Comparison of ENCODE assay signal across 12 cellular contexts in the genomic region with DNA sequence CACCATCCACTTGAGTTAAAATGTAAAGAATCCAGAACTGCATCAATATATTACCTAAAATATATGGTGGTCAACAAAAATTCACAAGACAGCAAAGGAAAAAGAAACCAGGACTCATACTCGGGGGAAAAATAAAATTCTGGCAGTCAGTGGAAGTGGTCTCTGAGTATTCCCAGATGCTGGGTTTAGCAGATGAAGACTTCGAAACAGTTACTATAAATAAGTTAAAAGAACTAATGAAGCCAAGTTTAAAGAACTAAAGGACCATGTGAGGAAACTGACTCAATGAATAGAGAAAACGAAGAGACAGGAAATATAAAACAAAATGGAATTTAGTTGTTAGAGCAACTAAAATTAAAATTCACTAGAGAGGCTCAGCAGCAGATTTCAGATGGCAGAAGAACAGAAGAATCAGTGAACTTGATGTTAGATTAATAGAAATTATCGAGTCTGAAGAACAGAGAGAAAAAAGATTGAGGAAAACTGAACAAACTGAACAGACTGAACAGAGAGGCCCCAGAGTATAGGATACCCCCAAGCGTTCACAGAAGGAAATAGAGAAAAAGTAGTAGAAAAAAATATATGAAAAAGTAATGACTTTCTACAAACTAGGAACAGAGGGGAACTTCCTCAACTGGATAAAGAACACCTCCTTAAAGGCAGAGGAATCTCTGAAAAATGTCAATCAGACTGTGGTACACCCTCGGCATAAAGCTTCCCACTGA. TPM values are rescaled to one million over a fixed set of nuclear protein-coding genes. Genes with fewer than 3 reads are reported as not detected.
DNase-seq lines count a peak whose midpoint lies in the region; ATAC-seq and TF ChIP-seq lines count a peak whose summit lies in the region.
"Had no signal": no experiment of that assay in that cellular context is flagged by ENCODE, and none has a peak within 500 bp of the region (broad histone marks: within the 10 kb centered on the region; RNA-seq: fewer than 3 reads in every experiment).

No MANE protein-coding gene starts in this region.

- POLR2A ChIA-PET in OCI-LY7 (lab: Charles Lee): no interaction called here

- no peak for DNase-seq in CD4-positive, CD25-positive, alpha-beta regulatory T cell
- DNase-seq in SK-N-MC (ENCODE audit: low read depth, low spot score) (peak; percentile 76), fibroblast of mammary gland (ENCODE audit: low read depth) (peak; percentile 5), mucosa of gallbladder (ENCODE audit: low spot score) (no peak), OCI-LY7 (ENCODE audit: low spot score) (no peak), head of caudate nucleus (no peak)
- DNase-seq: H7; PC-3; stimulated activated CD4-positive, alpha-beta T cell treated with anti-CD3 and anti-CD28 coated beads, Interleukin-4, amount 100 ng/mL, for 24 hours had no signal

- peak overlapping the region; percentile 45 to 92 (median 72) for H3K27ac Mint-ChIP-seq in CD4-positive, CD25-positive, alpha-beta regulatory T cell

- no peaks in the 10 kb centered on the region for H3K9me3 Mint-ChIP-seq in CD4-positive, CD25-positive, alpha-beta regulatory T cell

- no peaks in the 10 kb centered on the region for H3K27me3 Mint-ChIP-seq in CD4-positive, CD25-positive, alpha-beta regulatory T cell

- peaks cover 28% of the 10 kb centered on the region for H3K36me3 Mint-ChIP-seq in CD4-positive, CD25-positive, alpha-beta regulatory T cell

- no peak overlapping the region for H2AFZ ChIP-seq in parathyroid adenoma
- no peak overlapping the region for H2AFZ ChIP-seq in OCI-LY7 (ENCODE audit: low read length)

- ATAC-seq in CD4-positive, CD25-positive, alpha-beta regulatory T cell (ENCODE audit: low read depth in 2 of 2): no peak
- no peak for ATAC-seq in HG03095 (IDR thresholded peaks at IDR 0.05; ENCODE audit: unreplicated experiment)
- ATAC-seq: PC-3 had no signal

- peaks cover 16 to 78% (median 50%) of the 10 kb centered on the region in 4 donors for H3K4me1 Mint-ChIP-seq in CD4-positive, CD25-positive, alpha-beta regulatory T cell

- H3K9ac ChIP-seq in SK-N-MC (ENCODE audit: insufficient read length) (peak overlapping the region; percentile 57), parathyroid adenoma (no peak overlapping the region)

- H3K4me3 ChIP-seq in CD4-positive, CD25-positive, alpha-beta regulatory T cell (ENCODE audit: low read depth, low read length): peak overlapping the region; percentile 10
- H3K4me3 ChIP-seq in SK-N-MC: peak overlapping the region; percentile 77
- H3K4me3 ChIP-seq in fibroblast of mammary gland (ENCODE audit: control insufficient read depth, low read depth, low read length): no peak overlapping the region
- H3K4me3 ChIP-seq in parathyroid adenoma (ENCODE audit: low read depth, low read length): no peak overlapping the region
- H3K4me3 ChIP-seq in OCI-LY7 (ENCODE audit: low read depth, low read length, poor library complexity, severe bottlenecking): no peak overlapping the region
- H3K4me3 ChIP-seq: tibial nerve had no signal

- H3K79me2 ChIP-seq in parathyroid adenoma (peaks cover 46% of the 10 kb centered on the region), OCI-LY7 (ENCODE audit: insufficient read depth, low read depth, low read length) (no peaks in the 10 kb centered on the region)

- peak overlapping the region in 3 of 4 donors; percentile 27 to 42 (median 32) for H3K4me3 Mint-ChIP-seq in CD4-positive, CD25-positive, alpha-beta regulatory T cell

- peak; percentile 11 for TF ChIP-seq CTCF in fibroblast of mammary gland (conservative IDR thresholded peaks at IDR 0.05; ENCODE audit: control insufficient read depth, insufficient read depth, low read depth, low read length)
- no peak for TF ChIP-seq CTCF in parathyroid adenoma (IDR thresholded peaks at IDR 0.05)
- no peak for TF ChIP-seq CTCF in OCI-LY7 (conservative IDR thresholded peaks at IDR 0.05; ENCODE audit: low read length)

- no peak overlapping the region for H3K4me2 ChIP-seq in parathyroid adenoma (ENCODE audit: low read length)
- H3K4me2 ChIP-seq in OCI-LY7 (ENCODE audit: low read length): no peak overlapping the region

- H3K36me3 ChIP-seq in CD4-positive, CD25-positive, alpha-beta regulatory T cell (ENCODE audit: control insufficient read depth, insufficient read depth, low read length): peaks cover 7% of the 10 kb centered on the region
- no peaks in the 10 kb centered on the region for H3K36me3 ChIP-seq in SK-N-MC (ENCODE audit: insufficient read depth, low read length)
- H3K36me3 ChIP-seq in parathyroid adenoma (ENCODE audit: control insufficient read depth, insufficient read depth, low read length): no peaks in the 10 kb centered on the region
- H3K36me3 ChIP-seq in OCI-LY7 (ENCODE audit: insufficient read depth, low read length): no peaks in the 10 kb centered on the region
- H3K36me3 ChIP-seq: tibial nerve had no signal

- intact Hi-C loops in OCI-LY7 (cut with micrococcal nuclease; ENCODE audit: unreplicated experiment) (no loop called here), head of caudate nucleus (cut with DNase I) (no loop called here)

- no peak overlapping the region for H3K27ac ChIP-seq in CD4-positive, CD25-positive, alpha-beta regulatory T cell (ENCODE audit: insufficient read depth, low read length, poor library complexity, severe bottlenecking)
- H3K27ac ChIP-seq in SK-N-MC (peak overlapping the region; percentile 97), parathyroid adenoma (peak overlapping the region; percentile 8), OCI-LY7 (ENCODE audit: low read depth, low read length, poor library complexity, severe bottlenecking) (no peak overlapping the region)

- H3K9me3 ChIP-seq in CD4-positive, CD25-positive, alpha-beta regulatory T cell (ENCODE audit: control insufficient read depth in 2 of 2, low read length in 2 of 2): no peaks in the 10 kb centered on the region
- H3K9me3 ChIP-seq in SK-N-MC (ENCODE audit: low read depth, low read length): no peaks in the 10 kb centered on the region
- no peaks in the 10 kb centered on the region for H3K9me3 ChIP-seq in parathyroid adenoma (ENCODE audit: control insufficient read depth, low read length)
- H3K9me3 ChIP-seq in OCI-LY7 (ENCODE audit: low read length): no peaks in the 10 kb centered on the region
- H3K9me3 ChIP-seq: tibial nerve had no signal

- CTCF ChIA-PET in OCI-LY7 (lab: Charles Lee; ENCODE audit: unreplicated experiment): no interaction called here

- BruUV-seq in OCI-LY7 (replicated peaks; lab: Mats Ljungman, UMichigan): no TSS peak

- peaks cover 23% of the 10 kb centered on the region for H3K4me1 ChIP-seq in CD4-positive, CD25-positive, alpha-beta regulatory T cell (ENCODE audit: control insufficient read depth, insufficient read depth, low read length, poor library complexity, severe bottlenecking)
- H3K4me1 ChIP-seq in parathyroid adenoma (peaks cover 21% of the 10 kb centered on the region), OCI-LY7 (ENCODE audit: insufficient read depth, low read length, poor library complexity, severe bottlenecking) (no peaks in the 10 kb centered on the region)

- H4K20me1 ChIP-seq in OCI-LY7 (ENCODE audit: insufficient read depth, low read length): peaks cover 4% of the 10 kb centered on the region; the same call in 1 of the 2 replicates

- H3K27me3 ChIP-seq in CD4-positive, CD25-positive, alpha-beta regulatory T cell (ENCODE audit: control insufficient read depth, insufficient read depth, low read length): no peaks in the 10 kb centered on the region
- no peaks in the 10 kb centered on the region for H3K27me3 ChIP-seq in parathyroid adenoma (ENCODE audit: control insufficient read depth, insufficient read depth, low read length)
- H3K27me3 ChIP-seq: tibial nerve had no signal

- H3K9me2 ChIP-seq in OCI-LY7 (ENCODE audit: insufficient read depth, low read length): no peaks in the 10 kb centered on the region

RNA-seq across cellular contexts. Expression of a gene that starts 27.9 kb away (rescaled TPM):
- 105 TPM for total RNA-seq in CD4-positive, CD25-positive, alpha-beta regulatory T cell
- 100 to 1,000 TPM; 101 to 143 (median 129) TPM for polyA plus RNA-seq in CD4-positive, CD25-positive, alpha-beta regulatory T cell
- total RNA-seq in mucosa of gallbladder (34.4 TPM), OCI-LY7 (2022) (9.5 and 15.4 TPM in 2 replicates)
- total RNA-seq in OCI-LY7 (2014; rRNA removed; shearing (Covaris generic)): 7.7 and 10.1 TPM in 2 replicates

Comparison
In these comparisons a context has a peak if more than half of its experiments do, and no peak if none do; other contexts are left out.
1. DNase-seq: peak in SK-N-MC (single experiment) and fibroblast of mammary gland (single experiment); none in CD4-positive, CD25-positive, alpha-beta regulatory T cell (0 of 3), mucosa of gallbladder (single experiment), OCI-LY7 (single experiment) and head of caudate nucleus (0 of 42).
2. H3K27ac ChIP-seq: peak in SK-N-MC (single experiment) and parathyroid adenoma (single experiment); none in CD4-positive, CD25-positive, alpha-beta regulatory T cell (single experiment) and OCI-LY7 (single experiment).
3. H3K4me3 ChIP-seq: peak in CD4-positive, CD25-positive, alpha-beta regulatory T cell (single experiment) and SK-N-MC (single experiment); none in fibroblast of mammary gland (single experiment), parathyroid adenoma (single experiment) and OCI-LY7 (single experiment).